1 cellular context compared by ENCODE assay signal in the genomic region with DNA sequence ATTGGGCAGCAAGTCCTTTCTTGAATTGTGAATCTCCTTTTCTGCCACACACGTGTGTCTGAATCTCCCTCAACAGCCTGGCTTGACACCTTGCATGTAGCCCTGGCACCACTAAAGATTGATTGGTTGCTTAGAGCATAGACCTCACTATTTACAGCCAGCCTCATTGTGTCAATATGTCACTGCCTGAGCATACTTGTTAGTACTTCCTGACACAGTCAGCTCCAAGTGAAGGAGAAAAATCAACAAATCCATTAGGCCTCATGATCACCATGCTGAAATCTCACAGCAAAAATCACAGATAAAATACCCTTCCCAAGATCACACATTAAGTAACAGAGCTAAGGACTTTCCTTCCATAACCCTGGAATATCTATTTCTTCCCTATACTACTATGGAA.
A peak's percentile ranks its signal among the peaks of the same experiment; 100 is the strongest.
TF ChIP-seq lines count a peak whose summit lies in the region.

No MANE protein-coding gene starts in this region.

TF ChIP-seq in K562, 482 proteins besides CTCF, POLR2A, EP300 and RAD21 (continued from another document):
- TF ChIP-seq TBL1XR1 (IDR thresholded peaks at IDR 0.05; ENCODE audit: low read length in 2 of 2) = no peak
- 0 out of 4 replicates have a peak, but pooled peaks of 1 of the 2 experiments have one; percentile 10 for TF ChIP-seq FOXK2 (conservative IDR thresholded peaks at IDR 0.05 in 1 of 2, IDR thresholded peaks at IDR 0.05 in 1 of 2; ENCODE audit: low read depth in 2 of 2)
- TF ChIP-seq POLR2B (IDR thresholded peaks at IDR 0.05; ENCODE audit: low read depth, partially characterized antibody) = peak; percentile 27
- TF ChIP-seq, protein P1, sequence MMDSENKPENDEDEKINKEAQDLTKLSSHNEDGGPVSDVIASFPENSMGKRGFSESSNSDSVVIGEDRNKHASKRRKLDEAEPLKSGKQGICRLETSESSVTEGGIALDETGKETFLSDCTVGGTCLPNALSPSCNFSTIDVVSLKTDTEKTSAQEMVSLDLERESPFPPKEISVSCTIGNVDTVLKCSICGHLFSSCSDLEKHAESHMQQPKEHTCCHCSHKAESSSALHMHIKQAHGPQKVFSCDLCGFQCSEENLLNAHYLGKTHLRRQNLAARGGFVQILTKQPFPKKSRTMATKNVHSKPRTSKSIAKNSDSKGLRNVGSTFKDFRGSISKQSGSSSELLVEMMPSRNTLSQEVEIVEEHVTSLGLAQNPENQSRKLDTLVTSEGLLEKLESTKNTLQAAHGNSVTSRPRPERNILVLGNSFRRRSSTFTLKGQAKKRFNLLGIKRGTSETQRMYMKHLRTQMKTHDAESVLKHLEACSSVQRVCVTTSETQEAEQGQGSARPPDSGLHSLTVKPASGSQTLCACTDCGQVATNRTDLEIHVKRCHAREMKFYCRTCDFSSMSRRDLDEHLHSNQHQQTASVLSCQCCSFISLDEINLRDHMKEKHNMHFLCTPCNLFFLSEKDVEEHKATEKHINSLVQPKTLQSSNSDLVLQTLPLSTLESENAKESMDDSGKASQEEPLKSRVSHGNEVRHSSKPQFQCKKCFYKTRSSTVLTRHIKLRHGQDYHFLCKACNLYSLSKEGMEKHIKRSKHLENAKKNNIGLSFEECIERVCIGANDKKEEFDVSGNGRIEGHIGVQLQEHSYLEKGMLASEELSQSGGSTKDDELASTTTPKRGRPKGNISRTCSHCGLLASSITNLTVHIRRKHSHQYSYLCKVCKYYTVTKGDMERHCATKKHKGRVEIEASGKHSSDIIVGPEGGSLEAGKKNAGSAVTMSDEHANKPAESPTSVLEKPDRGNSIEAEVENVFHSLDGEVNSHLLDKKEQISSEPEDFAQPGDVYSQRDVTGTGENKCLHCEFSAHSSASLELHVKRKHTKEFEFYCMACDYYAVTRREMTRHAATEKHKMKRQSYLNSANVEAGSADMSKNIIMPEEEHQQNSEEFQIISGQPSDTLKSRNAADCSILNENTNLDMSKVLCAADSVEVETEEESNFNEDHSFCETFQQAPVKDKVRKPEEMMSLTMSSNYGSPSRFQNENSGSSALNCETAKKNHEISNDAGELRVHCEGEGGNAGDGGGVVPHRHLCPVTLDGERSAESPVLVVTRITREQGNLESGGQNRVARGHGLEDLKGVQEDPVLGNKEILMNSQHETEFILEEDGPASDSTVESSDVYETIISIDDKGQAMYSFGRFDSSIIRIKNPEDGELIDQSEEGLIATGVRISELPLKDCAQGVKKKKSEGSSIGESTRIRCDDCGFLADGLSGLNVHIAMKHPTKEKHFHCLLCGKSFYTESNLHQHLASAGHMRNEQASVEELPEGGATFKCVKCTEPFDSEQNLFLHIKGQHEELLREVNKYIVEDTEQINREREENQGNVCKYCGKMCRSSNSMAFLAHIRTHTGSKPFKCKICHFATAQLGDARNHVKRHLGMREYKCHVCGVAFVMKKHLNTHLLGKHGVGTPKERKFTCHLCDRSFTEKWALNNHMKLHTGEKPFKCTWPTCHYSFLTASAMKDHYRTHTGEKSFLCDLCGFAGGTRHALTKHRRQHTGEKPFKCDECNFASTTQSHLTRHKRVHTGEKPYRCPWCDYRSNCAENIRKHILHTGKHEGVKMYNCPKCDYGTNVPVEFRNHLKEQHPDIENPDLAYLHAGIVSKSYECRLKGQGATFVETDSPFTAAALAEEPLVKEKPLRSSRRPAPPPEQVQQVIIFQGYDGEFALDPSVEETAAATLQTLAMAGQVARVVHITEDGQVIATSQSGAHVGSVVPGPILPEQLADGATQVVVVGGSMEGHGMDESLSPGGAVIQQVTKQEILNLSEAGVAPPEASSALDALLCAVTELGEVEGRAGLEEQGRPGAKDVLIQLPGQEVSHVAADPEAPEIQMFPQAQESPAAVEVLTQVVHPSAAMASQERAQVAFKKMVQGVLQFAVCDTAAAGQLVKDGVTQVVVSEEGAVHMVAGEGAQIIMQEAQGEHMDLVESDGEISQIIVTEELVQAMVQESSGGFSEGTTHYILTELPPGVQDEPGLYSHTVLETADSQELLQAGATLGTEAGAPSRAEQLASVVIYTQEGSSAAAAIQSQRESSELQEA (IDR thresholded peaks at IDR 0.05; ENCODE audit: low read depth) = no peak
- peak; percentile 52 for TF ChIP-seq MEIS2 (IDR thresholded peaks at IDR 0.05; ENCODE audit: partially characterized antibody)
- TF ChIP-seq, protein P2, sequence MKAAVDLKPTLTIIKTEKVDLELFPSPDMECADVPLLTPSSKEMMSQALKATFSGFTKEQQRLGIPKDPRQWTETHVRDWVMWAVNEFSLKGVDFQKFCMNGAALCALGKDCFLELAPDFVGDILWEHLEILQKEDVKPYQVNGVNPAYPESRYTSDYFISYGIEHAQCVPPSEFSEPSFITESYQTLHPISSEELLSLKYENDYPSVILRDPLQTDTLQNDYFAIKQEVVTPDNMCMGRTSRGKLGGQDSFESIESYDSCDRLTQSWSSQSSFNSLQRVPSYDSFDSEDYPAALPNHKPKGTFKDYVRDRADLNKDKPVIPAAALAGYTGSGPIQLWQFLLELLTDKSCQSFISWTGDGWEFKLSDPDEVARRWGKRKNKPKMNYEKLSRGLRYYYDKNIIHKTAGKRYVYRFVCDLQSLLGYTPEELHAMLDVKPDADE (conservative IDR thresholded peaks at IDR 0.05; ENCODE audit: control insufficient read depth, low read depth, low read length) = no peak
- TF ChIP-seq ETV1 (tag; conservative IDR thresholded peaks at IDR 0.05; ENCODE audit: low read depth) = 0 out of 2 replicates have a peak, but pooled peaks have one; percentile 13
- TF ChIP-seq KLF6 (CRISPR knock-in tag; IDR thresholded peaks at IDR 0.05; ENCODE audit: borderline replicate concordance) = no peak
- TF ChIP-seq, protein P3, sequence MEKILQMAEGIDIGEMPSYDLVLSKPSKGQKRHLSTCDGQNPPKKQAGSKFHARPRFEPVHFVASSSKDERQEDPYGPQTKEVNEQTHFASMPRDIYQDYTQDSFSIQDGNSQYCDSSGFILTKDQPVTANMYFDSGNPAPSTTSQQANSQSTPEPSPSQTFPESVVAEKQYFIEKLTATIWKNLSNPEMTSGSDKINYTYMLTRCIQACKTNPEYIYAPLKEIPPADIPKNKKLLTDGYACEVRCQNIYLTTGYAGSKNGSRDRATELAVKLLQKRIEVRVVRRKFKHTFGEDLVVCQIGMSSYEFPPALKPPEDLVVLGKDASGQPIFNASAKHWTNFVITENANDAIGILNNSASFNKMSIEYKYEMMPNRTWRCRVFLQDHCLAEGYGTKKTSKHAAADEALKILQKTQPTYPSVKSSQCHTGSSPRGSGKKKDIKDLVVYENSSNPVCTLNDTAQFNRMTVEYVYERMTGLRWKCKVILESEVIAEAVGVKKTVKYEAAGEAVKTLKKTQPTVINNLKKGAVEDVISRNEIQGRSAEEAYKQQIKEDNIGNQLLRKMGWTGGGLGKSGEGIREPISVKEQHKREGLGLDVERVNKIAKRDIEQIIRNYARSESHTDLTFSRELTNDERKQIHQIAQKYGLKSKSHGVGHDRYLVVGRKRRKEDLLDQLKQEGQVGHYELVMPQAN (IDR thresholded peaks at IDR 0.05; ENCODE audit: borderline replicate concordance) = peak; percentile 37; the same call in 1 of the 2 replicates
- TF ChIP-seq ZNF589 (CRISPR knock-in tag; IDR thresholded peaks at IDR 0.05; ENCODE audit: low read depth) = no peak
- no peak for TF ChIP-seq SMAD1 (IDR thresholded peaks at IDR 0.05; ENCODE audit: low read depth, low read length, partially characterized antibody)
- no peak for TF ChIP-seq ZNF175 (CRISPR knock-in tag; IDR thresholded peaks at IDR 0.05; ENCODE audit: low read depth)
- no peak for TF ChIP-seq WHSC1 (IDR thresholded peaks at IDR 0.05; ENCODE audit: low read length)
- TF ChIP-seq L3MBTL2 (IDR thresholded peaks at IDR 0.05) = 0 out of 2 replicates have a peak, but pooled peaks have one; percentile 41
- TF ChIP-seq, protein P4, sequence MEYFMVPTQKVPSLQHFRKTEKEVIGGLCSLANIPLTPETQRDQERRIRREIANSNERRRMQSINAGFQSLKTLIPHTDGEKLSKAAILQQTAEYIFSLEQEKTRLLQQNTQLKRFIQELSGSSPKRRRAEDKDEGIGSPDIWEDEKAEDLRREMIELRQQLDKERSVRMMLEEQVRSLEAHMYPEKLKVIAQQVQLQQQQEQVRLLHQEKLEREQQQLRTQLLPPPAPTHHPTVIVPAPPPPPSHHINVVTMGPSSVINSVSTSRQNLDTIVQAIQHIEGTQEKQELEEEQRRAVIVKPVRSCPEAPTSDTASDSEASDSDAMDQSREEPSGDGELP (CRISPR knock-in tag; IDR thresholded peaks at IDR 0.05; ENCODE audit: borderline replicate concordance) = no peak
- TF ChIP-seq CBFB (CRISPR knock-in tag; IDR thresholded peaks at IDR 0.05) = no peak
- no peak for TF ChIP-seq ZNF316 (IDR thresholded peaks at IDR 0.05)
- TF ChIP-seq PHF20 (IDR thresholded peaks at IDR 0.05; ENCODE audit: partially characterized antibody) = no peak
- TF ChIP-seq ZKSCAN3 (CRISPR knock-in tag; IDR thresholded peaks at IDR 0.05) = no peak
